In genomic region chr21:37764696-37765095, GRCh38 we compare ENCODE assay signal across 20 cellular contexts.
"Had no signal": no experiment of that assay in that cellular context is flagged by ENCODE, and none has a peak within 500 bp of the region (broad histone marks: within the 10 kb centered on the region; RNA-seq: fewer than 3 reads in every experiment).

No MANE protein-coding gene starts in this region.

- H3K27ac ChIP-seq: heart right ventricle, left ventricle myocardium inferior, lower lobe of right lung, neural progenitor cell, parathyroid adenoma, psoas muscle, spleen, tibial artery, upper lobe of left lung, uterus had no signal

- H3K27me3 ChIP-seq: neural progenitor cell, tibial artery, upper lobe of left lung, uterus had no signal

- H3K4me3 ChIP-seq: heart right ventricle, left ventricle myocardium inferior, lower lobe of right lung, neural progenitor cell, psoas muscle, spleen, tibial artery, upper lobe of left lung, uterus had no signal

- FAIRE-seq: frontal cortex, islet of Langerhans had no signal

- H2AFZ ChIP-seq: neural progenitor cell, parathyroid adenoma had no signal

- H3K9me3 ChIP-seq: heart right ventricle, left ventricle myocardium inferior, lower lobe of right lung, psoas muscle, spleen, tibial artery, upper lobe of left lung, uterus had no signal

- H3K4me2 ChIP-seq: neural progenitor cell had no signal

- DNase-seq: effector memory CD8-positive, alpha-beta T cell; heart right ventricle; hypothalamus; left cardiac atrium; left ventricle myocardium inferior; lower lobe of right lung; nucleus accumbens; psoas muscle; retina; spleen; stimulated activated CD4-positive, alpha-beta T cell treated with anti-CD3 and anti-CD28 coated beads, Interleukin-15, amount 100 ng/mL, for 24 hours; stimulated activated CD4-positive, alpha-beta T cell treated with anti-CD3 and anti-CD28 coated beads, Interleukin-1b, Interleukin-23, amount 100 ng/mL, for 48 hours; stimulated activated CD4-positive, alpha-beta T cell treated with anti-CD3 and anti-CD28 coated beads, Interleukin-4, amount 100 ng/mL, for 24 hours; tibial artery; upper lobe of left lung; uterus had no signal

- H3K79me2 ChIP-seq: parathyroid adenoma had no signal

- H3K36me3 ChIP-seq: heart right ventricle, left ventricle myocardium inferior, lower lobe of right lung, neural progenitor cell, spleen, tibial artery, upper lobe of left lung, uterus had no signal

- H3K9ac ChIP-seq: neural progenitor cell, parathyroid adenoma had no signal

- H3K4me1 ChIP-seq: left ventricle myocardium inferior, lower lobe of right lung, parathyroid adenoma, psoas muscle, spleen, tibial artery, upper lobe of left lung, uterus had no signal
